ENCODE assay signal across 1 cellular context in the genomic region with DNA sequence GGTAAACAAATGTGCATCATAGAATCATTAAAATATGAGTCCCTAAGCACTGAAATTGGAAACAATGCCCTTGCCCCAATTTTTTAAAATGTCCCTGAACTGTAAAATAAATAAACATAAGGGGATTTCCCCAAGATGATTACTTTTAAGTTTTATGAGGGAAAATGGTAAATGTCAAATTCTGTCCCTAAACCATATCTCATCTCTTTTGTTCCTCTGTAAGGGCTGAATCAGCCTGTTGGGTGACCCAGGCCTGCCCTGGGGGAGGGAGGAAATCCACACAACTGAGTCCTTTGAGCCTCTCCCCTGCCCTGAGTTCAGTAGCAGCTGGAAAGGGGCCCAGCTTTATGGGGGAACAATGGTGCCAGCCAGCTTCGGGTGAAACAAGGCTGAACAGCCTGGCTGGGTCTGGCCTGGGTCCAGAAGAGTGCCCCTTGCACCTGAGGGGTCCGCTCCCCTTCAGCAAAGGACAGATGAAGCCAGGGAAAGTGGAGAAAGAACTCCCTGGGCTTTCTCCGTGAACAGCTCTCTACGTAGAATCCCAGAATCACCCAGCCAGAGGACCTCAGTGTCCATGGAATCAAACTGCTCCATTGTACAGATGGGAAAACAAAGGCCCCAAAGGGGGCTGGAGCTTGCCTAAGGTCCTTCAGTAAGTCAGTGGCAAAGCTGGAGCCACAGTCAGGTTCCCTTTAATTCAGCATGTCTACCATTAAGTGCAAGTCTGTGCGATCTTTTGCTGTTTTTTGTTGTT.
TF ChIP-seq lines count a peak whose summit lies in the region.

No MANE protein-coding gene starts in this region.

TF ChIP-seq in HCT116, 20 proteins besides CTCF, POLR2A, EP300 and RAD21 (continued from another document):
- TF ChIP-seq, protein P1, sequence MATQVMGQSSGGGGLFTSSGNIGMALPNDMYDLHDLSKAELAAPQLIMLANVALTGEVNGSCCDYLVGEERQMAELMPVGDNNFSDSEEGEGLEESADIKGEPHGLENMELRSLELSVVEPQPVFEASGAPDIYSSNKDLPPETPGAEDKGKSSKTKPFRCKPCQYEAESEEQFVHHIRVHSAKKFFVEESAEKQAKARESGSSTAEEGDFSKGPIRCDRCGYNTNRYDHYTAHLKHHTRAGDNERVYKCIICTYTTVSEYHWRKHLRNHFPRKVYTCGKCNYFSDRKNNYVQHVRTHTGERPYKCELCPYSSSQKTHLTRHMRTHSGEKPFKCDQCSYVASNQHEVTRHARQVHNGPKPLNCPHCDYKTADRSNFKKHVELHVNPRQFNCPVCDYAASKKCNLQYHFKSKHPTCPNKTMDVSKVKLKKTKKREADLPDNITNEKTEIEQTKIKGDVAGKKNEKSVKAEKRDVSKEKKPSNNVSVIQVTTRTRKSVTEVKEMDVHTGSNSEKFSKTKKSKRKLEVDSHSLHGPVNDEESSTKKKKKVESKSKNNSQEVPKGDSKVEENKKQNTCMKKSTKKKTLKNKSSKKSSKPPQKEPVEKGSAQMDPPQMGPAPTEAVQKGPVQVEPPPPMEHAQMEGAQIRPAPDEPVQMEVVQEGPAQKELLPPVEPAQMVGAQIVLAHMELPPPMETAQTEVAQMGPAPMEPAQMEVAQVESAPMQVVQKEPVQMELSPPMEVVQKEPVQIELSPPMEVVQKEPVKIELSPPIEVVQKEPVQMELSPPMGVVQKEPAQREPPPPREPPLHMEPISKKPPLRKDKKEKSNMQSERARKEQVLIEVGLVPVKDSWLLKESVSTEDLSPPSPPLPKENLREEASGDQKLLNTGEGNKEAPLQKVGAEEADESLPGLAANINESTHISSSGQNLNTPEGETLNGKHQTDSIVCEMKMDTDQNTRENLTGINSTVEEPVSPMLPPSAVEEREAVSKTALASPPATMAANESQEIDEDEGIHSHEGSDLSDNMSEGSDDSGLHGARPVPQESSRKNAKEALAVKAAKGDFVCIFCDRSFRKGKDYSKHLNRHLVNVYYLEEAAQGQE (IDR thresholded peaks at IDR 0.05; ENCODE audit: low read depth), result no peak
- no peak for TF ChIP-seq FOSL1 (IDR thresholded peaks at IDR 0.05; ENCODE audit: low read depth)
- TF ChIP-seq POLR2AphosphoS5 (IDR thresholded peaks at IDR 0.05; ENCODE audit: low read depth, low read length), result no peak
- TF ChIP-seq JUND (IDR thresholded peaks at IDR 0.05), result no peak
- TF ChIP-seq CEBPB (IDR thresholded peaks at IDR 0.05; ENCODE audit: low read depth), result no peak
- TF ChIP-seq SRF (IDR thresholded peaks at IDR 0.05; ENCODE audit: low read depth), result no peak
- TF ChIP-seq SP1 (IDR thresholded peaks at IDR 0.05; ENCODE audit: low read depth), result no peak
- TF ChIP-seq EZH2 (IDR thresholded peaks at IDR 0.05), result no peak
- no peak for TF ChIP-seq TCF7L2 (IDR thresholded peaks at IDR 0.05; ENCODE audit: borderline replicate concordance, extremely low read depth, insufficient read depth, insufficient read length)
- TF ChIP-seq, protein P2, sequence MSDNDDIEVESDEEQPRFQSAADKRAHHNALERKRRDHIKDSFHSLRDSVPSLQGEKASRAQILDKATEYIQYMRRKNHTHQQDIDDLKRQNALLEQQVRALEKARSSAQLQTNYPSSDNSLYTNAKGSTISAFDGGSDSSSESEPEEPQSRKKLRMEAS (IDR thresholded peaks at IDR 0.05), result no peak
- TF ChIP-seq SIN3A (IDR thresholded peaks at IDR 0.05; ENCODE audit: low read depth), result no peak
- TF ChIP-seq, protein P3, sequence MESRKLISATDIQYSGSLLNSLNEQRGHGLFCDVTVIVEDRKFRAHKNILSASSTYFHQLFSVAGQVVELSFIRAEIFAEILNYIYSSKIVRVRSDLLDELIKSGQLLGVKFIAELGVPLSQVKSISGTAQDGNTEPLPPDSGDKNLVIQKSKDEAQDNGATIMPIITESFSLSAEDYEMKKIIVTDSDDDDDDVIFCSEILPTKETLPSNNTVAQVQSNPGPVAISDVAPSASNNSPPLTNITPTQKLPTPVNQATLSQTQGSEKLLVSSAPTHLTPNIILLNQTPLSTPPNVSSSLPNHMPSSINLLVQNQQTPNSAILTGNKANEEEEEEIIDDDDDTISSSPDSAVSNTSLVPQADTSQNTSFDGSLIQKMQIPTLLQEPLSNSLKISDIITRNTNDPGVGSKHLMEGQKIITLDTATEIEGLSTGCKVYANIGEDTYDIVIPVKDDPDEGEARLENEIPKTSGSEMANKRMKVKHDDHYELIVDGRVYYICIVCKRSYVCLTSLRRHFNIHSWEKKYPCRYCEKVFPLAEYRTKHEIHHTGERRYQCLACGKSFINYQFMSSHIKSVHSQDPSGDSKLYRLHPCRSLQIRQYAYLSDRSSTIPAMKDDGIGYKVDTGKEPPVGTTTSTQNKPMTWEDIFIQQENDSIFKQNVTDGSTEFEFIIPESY (IDR thresholded peaks at IDR 0.05; ENCODE audit: extremely low read depth, insufficient replicate concordance, low read length), result no peak
- TF ChIP-seq, protein P4, sequence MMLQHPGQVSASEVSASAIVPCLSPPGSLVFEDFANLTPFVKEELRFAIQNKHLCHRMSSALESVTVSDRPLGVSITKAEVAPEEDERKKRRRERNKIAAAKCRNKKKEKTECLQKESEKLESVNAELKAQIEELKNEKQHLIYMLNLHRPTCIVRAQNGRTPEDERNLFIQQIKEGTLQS (IDR thresholded peaks at IDR 0.05), result no peak
- TF ChIP-seq YY1 (IDR thresholded peaks at IDR 0.05; ENCODE audit: extremely low read depth, insufficient replicate concordance, low read depth, low read length), result no peak
- no peak for TF ChIP-seq ZFX (IDR thresholded peaks at IDR 0.05)
TF ChIP-seq in HCT116: peak in this region for 0.
